Comparison of ENCODE assay signal across 8 cellular contexts in genomic region chr3:81910244-81910852, GRCh38.
A peak's percentile ranks its signal among the peaks of the same experiment; 100 is the strongest.
DNase-seq lines count a peak whose midpoint lies in the region; TF ChIP-seq lines count a peak whose summit lies in the region.

No MANE protein-coding gene starts in this region.

- TF ChIP-seq CTCF in astrocyte of the cerebellum (IDR thresholded peaks at IDR 0.05; ENCODE audit: low read depth, low read length, missing control alignments) = peak; percentile 75

- peak; percentile 2 to 17 for DNase-seq in stimulated activated CD4-positive, alpha-beta T cell treated with anti-CD3 and anti-CD28 coated beads, Interleukin-2, amount 100 ng/mL, for 24 hours
- no peak for DNase-seq in stimulated activated CD4-positive, alpha-beta T cell treated with anti-CD3 and anti-CD28 coated beads, Interleukin-4, amount 100 ng/mL, for 4 hours
- DNase-seq in HCEC 1CT = peak; percentile 36
- DNase-seq in NCI-H1092 treated with DMSO at 0.1 percent for 48 hours (lab: John Stamatoyannopoulos, UW) = peak; percentile 10
- DNase-seq in astrocyte of the cerebellum (ENCODE audit: low read depth) = peak; percentile 3
- peak; percentile 49 for DNase-seq in kidney tubule cell (ENCODE audit: low spot score)
- DNase-seq in activated CD8-positive, alpha-beta memory T cell treated with anti-CD3 and anti-CD28 coated beads, Interleukin-2, amount 50 U/mL, for 4 hours = no peak
- DNase-seq in activated effector memory CD4-positive, alpha-beta T cell treated with anti-CD3 and anti-CD28 coated beads, Interleukin-2, amount 50 U/mL, for 16 hours = no peak

- in situ Hi-C loops in astrocyte of the cerebellum (cut with HindIII; ENCODE audit: low sequenced_read_pairs) = no loop called here

- no peak overlapping the region for H3K4me3 ChIP-seq in astrocyte of the cerebellum (ENCODE audit: low read depth, low read length)

Comparison
In these comparisons a context has a peak if more than half of its experiments do, and no peak if none do; other contexts are left out.
1. DNase-seq: peak in stimulated activated CD4-positive, alpha-beta T cell treated with anti-CD3 and anti-CD28 coated beads, Interleukin-2, amount 100 ng/mL, for 24 hours (2 of 2), HCEC 1CT (single experiment), NCI-H1092 treated with DMSO at 0.1 percent for 48 hours (single experiment), astrocyte of the cerebellum (single experiment) and kidney tubule cell (single experiment); none in stimulated activated CD4-positive, alpha-beta T cell treated with anti-CD3 and anti-CD28 coated beads, Interleukin-4, amount 100 ng/mL, for 4 hours (0 of 2), activated CD8-positive, alpha-beta memory T cell treated with anti-CD3 and anti-CD28 coated beads, Interleukin-2, amount 50 U/mL, for 4 hours (single experiment) and activated effector memory CD4-positive, alpha-beta T cell treated with anti-CD3 and anti-CD28 coated beads, Interleukin-2, amount 50 U/mL, for 16 hours (single experiment).